ENCODE assay signal across 19 cellular contexts in genomic region chr17:69344939-69345338, GRCh38. TPM values are rescaled to one million over a fixed set of nuclear protein-coding genes. Genes with fewer than 3 reads are reported as not detected.
A peak's percentile ranks its signal among the peaks of the same experiment; 100 is the strongest.
DNase-seq lines count a peak whose midpoint lies in the region; ATAC-seq, FAIRE-seq and TF ChIP-seq lines count a peak whose summit lies in the region.
"Had no signal": no experiment of that assay in that cellular context is flagged by ENCODE, and none has a peak within 500 bp of the region (broad histone marks: within the 10 kb centered on the region; RNA-seq: fewer than 3 reads in every experiment).

No MANE protein-coding gene starts in this region.

- peak overlapping the region; percentile 1 for H3K4me2 ChIP-seq in mammary epithelial cell (ENCODE audit: insufficient read depth, low read depth, low read length)
- H3K4me2 ChIP-seq: BLaER1 had no signal

- BruUV-seq in mammary epithelial cell (replicated peaks; lab: Mats Ljungman, UMichigan) (no TSS peak), MCF 10A (replicated peaks; lab: Mats Ljungman, UMichigan) (no TSS peak)

- H3K36me3 Mint-ChIP-seq in MCF 10A (ENCODE audit: insufficient read depth, unreplicated experiment): no peaks in the 10 kb centered on the region

- H3K27me3 Mint-ChIP-seq in MCF 10A (ENCODE audit: insufficient read depth, unreplicated experiment): no peaks in the 10 kb centered on the region

- no peaks in the 10 kb centered on the region for H3K79me2 ChIP-seq in mammary epithelial cell (ENCODE audit: insufficient read depth, low read length)

- H3K36me3 ChIP-seq in mammary epithelial cell (ENCODE audit: insufficient read depth, low read length) (no peaks in the 10 kb centered on the region), psoas muscle (ENCODE audit: insufficient read depth in 1 of 2, low read depth in 1 of 2) (no peaks in the 10 kb centered on the region)
- H3K36me3 ChIP-seq: BLaER1 had no signal

- peaks cover 24% of the 10 kb centered on the region for H3K4me1 Mint-ChIP-seq in MCF 10A (ENCODE audit: insufficient read depth, unreplicated experiment)

- H3K27ac ChIP-seq in mammary epithelial cell (ENCODE audit: insufficient read depth, low read depth, low read length) (no peak overlapping the region), psoas muscle (peak overlapping the region; percentile 90)
- H3K27ac ChIP-seq: 22Rv1, BLaER1 had no signal

- no peaks in the 10 kb centered on the region for H3K9me3 Mint-ChIP-seq in MCF 10A (ENCODE audit: unreplicated experiment)
- H3K9me3 Mint-ChIP-seq: H9 had no signal

- H3K4me3 ChIP-seq in mammary epithelial cell (replicated peaks in 1 of 3; ENCODE audit: insufficient read depth in 1 of 3, low read depth in 2 of 3, low read length in 3 of 3) (no peak overlapping the region), choroid plexus epithelial cell (ENCODE audit: low read depth, low read length) (no peak overlapping the region), psoas muscle (no peak overlapping the region)
- H3K4me3 ChIP-seq: BLaER1, K562 had no signal

- H3K9me3 ChIP-seq in mammary epithelial cell (replicated peaks; ENCODE audit: insufficient read depth, low read length): no peaks in the 10 kb centered on the region
- H3K9me3 ChIP-seq in psoas muscle: no peaks in the 10 kb centered on the region

- in situ Hi-C loops in mammary epithelial cell (cut with MboI; ENCODE audit: low sequenced_read_pairs in 2 of 2): no loop called here

- intact Hi-C loops in mammary epithelial cell (cut with micrococcal nuclease): no loop called here
- intact Hi-C loops in MCF 10A (cut with micrococcal nuclease): no loop called here
- intact Hi-C loops in psoas muscle (cut with DNase I): loop anchor here in 1 of 2 donors (5.0 kb wide), 1 partner anchor 67 kb away; the partner anchor contains the start of gene MAP2K6

- H3K27ac Mint-ChIP-seq in MCF 10A (ENCODE audit: low read depth, unreplicated experiment): no peak overlapping the region
- H3K27ac Mint-ChIP-seq: H9 had no signal

- POLR2A ChIA-PET in MCF 10A (lab: Yijun Ruan, JAX): interaction anchor here (0.6 kb wide), 1 partner anchor 70 kb away, joined by 3 read pairs; no protein-coding TSS in a partner anchor

- H3K4me1 ChIP-seq in mammary epithelial cell (ENCODE audit: insufficient read depth, low read length) (peaks cover 2% of the 10 kb centered on the region), psoas muscle (peaks cover 28% of the 10 kb centered on the region)

- TF ChIP-seq CTCF in mammary epithelial cell (conservative IDR thresholded peaks at IDR 0.05 in 1 of 2, IDR thresholded peaks at IDR 0.05 in 1 of 2; ENCODE audit: extremely low read depth in 1 of 2, insufficient read depth in 1 of 2, low read depth in 1 of 2, low read length in 2 of 2): no peak
- TF ChIP-seq CTCF in MCF 10A (IDR thresholded peaks at IDR 0.05; ENCODE audit: unreplicated experiment): no peak
- TF ChIP-seq CTCF in choroid plexus epithelial cell (conservative IDR thresholded peaks at IDR 0.05; ENCODE audit: low read depth, low read length): no peak
- TF ChIP-seq CTCF in psoas muscle (IDR thresholded peaks at IDR 0.05): no peak
- no peak for TF ChIP-seq CTCF in D721Med (IDR thresholded peaks at IDR 0.05; ENCODE audit: insufficient read depth, missing control alignments)

- no peaks in the 10 kb centered on the region for H4K20me1 ChIP-seq in mammary epithelial cell (ENCODE audit: insufficient read depth, low read length)
- H4K20me1 ChIP-seq: BLaER1 had no signal

- DNase-seq in mammary epithelial cell: no peak
- DNase-seq in MCF 10A (ENCODE audit: unreplicated experiment): no peak
- peak; percentile 23 for DNase-seq in choroid plexus epithelial cell (ENCODE audit: low read depth)
- DNase-seq in psoas muscle: no peak
- no peak for DNase-seq in activated CD4-positive, alpha-beta T cell treated with anti-CD3 and anti-CD28 coated beads, Interleukin-2, amount 50 U/mL, for 4 hours
- DNase-seq in D721Med (ENCODE audit: insufficient read length, low spot score): no peak
- DNase-seq in NCI-H2107 treated with DMSO at 0.1 percent for 48 hours (lab: John Stamatoyannopoulos, UW; ENCODE audit: unreplicated experiment): no peak
- DNase-seq: DMS 273 treated with DMSO at 0.1 percent for 48 hours, H9, NCI-H1048, NCI-H1694, NCI-H446, NCI-H748 treated with DMSO at 0.1 percent for 48 hours, SHP77 had no signal

- CTCF ChIA-PET in mammary epithelial cell (lab: Charles Lee; ENCODE audit: low non-redundant PET): no interaction called here
- CTCF ChIA-PET in MCF 10A (lab: Yijun Ruan, JAX): interaction anchor here (0.8 to 1.1 kb wide), 3 partner anchors 10 to 180 kb away, joined by 3 read pairs; partner anchors contain the start of gene ABCA5

- peak in 3 of 4 donors; percentile 11 to 47 (median 36) for ATAC-seq in psoas muscle
- no peak for ATAC-seq in HG03442 (IDR thresholded peaks at IDR 0.05; ENCODE audit: unreplicated experiment)
- ATAC-seq: K562, Panc1 had no signal

- no peak for FAIRE-seq in D721Med (lab: Jason Lieb, UNC)
- FAIRE-seq: K562 had no signal

- no peak overlapping the region for H3K9ac ChIP-seq in mammary epithelial cell (ENCODE audit: insufficient read depth, low read length)
- H3K9ac ChIP-seq: BLaER1 had no signal

- H3K27me3 ChIP-seq in mammary epithelial cell (ENCODE audit: insufficient read depth, low read length) (no peaks in the 10 kb centered on the region), psoas muscle (ENCODE audit: insufficient read depth in 3 of 3, low read length in 2 of 3) (no peaks in the 10 kb centered on the region)
- H3K27me3 ChIP-seq: BLaER1 had no signal

- no peak overlapping the region for H3K4me3 Mint-ChIP-seq in MCF 10A (ENCODE audit: unreplicated experiment)
- H3K4me3 Mint-ChIP-seq: H9 had no signal

- dilution Hi-C loops in mammary epithelial cell (cut with HindIII; ENCODE audit: low sequenced_read_pairs): no loop called here

- H2AFZ ChIP-seq in mammary epithelial cell (ENCODE audit: low read depth, low read length): no peak overlapping the region

RNA-seq across cellular contexts. Expression of gene ABCA5, which starts 18.0 kb away (rescaled TPM):
- total RNA-seq in mammary epithelial cell (10 to 100 TPM; 28.9 to 38.5 TPM), MCF 10A (2022) (7.6 and 9.6 TPM in 2 replicates), psoas muscle (10 to 100 TPM; 54.9 to 81.5 (median 75.0) TPM)
- polyA plus RNA-seq in mammary epithelial cell (6.5 TPM), psoas muscle (10 to 100 TPM in 2 of 3 donors, 1 to 10 TPM in 1; 8.7 to 32.3 (median 28.5) TPM)
- polyA minus RNA-seq in mammary epithelial cell: 5.4 TPM
